In the genomic region with DNA sequence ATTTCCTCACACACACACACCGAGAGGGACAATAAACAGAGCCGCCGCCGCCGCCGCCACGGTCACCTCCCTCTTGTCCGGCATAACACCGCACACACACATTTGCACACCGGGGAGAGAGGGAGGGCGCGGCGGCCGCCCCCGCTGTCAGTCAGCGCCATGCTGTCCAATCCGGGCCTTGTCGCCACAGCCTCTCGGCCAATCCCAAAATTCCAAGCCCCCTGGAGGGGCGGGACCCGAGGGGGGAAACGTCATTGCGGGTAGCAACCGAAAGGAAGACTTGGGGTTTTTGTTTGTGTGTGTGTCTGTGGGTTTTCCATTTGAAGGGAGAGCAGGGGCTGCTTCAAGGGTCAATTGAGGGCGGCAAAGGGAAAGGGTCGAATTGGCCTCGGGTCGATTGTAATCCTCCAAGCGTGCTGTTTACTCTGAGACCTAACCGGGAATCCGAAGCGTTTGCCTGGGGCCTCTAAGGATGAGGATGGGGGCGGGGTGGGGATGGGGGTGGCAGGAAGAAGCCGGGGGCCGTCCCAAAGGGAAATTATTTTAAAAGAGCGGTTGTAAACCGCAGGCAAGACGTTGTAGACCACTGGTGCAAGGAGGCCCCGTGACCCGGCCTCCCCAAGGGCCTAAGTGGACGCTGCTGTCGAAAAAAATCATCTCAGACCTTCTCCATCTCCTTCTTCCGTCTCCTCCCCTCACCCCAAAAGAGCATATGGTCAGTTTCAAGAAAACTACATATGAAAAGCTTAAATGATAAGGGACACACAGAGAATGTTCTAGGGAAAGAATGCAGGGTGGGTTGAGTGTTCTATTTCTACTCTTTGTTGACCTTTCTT, we compare ENCODE assay signal across 1 cellular context.
TF ChIP-seq lines count a peak whose summit lies in the region.

A gene with protein sequence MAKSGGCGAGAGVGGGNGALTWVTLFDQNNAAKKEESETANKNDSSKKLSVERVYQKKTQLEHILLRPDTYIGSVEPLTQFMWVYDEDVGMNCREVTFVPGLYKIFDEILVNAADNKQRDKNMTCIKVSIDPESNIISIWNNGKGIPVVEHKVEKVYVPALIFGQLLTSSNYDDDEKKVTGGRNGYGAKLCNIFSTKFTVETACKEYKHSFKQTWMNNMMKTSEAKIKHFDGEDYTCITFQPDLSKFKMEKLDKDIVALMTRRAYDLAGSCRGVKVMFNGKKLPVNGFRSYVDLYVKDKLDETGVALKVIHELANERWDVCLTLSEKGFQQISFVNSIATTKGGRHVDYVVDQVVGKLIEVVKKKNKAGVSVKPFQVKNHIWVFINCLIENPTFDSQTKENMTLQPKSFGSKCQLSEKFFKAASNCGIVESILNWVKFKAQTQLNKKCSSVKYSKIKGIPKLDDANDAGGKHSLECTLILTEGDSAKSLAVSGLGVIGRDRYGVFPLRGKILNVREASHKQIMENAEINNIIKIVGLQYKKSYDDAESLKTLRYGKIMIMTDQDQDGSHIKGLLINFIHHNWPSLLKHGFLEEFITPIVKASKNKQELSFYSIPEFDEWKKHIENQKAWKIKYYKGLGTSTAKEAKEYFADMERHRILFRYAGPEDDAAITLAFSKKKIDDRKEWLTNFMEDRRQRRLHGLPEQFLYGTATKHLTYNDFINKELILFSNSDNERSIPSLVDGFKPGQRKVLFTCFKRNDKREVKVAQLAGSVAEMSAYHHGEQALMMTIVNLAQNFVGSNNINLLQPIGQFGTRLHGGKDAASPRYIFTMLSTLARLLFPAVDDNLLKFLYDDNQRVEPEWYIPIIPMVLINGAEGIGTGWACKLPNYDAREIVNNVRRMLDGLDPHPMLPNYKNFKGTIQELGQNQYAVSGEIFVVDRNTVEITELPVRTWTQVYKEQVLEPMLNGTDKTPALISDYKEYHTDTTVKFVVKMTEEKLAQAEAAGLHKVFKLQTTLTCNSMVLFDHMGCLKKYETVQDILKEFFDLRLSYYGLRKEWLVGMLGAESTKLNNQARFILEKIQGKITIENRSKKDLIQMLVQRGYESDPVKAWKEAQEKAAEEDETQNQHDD (N-terminal part only) (minus strand): TSS at position 98 of the 836 bp plus-strand sequence. CDS start 610 bp downstream, outside the sequence.

TF ChIP-seq in K562, 482 proteins besides CTCF, POLR2A, EP300 and RAD21 (continued from another document and continues in another):
- TF ChIP-seq, protein P1, sequence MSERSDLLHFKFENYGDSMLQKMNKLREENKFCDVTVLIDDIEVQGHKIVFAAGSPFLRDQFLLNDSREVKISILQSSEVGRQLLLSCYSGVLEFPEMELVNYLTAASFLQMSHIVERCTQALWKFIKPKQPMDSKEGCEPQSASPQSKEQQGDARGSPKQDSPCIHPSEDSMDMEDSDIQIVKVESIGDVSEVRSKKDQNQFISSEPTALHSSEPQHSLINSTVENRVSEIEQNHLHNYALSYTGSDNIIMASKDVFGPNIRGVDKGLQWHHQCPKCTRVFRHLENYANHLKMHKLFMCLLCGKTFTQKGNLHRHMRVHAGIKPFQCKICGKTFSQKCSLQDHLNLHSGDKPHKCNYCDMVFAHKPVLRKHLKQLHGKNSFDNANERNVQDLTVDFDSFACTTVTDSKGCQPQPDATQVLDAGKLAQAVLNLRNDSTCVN (CRISPR knock-in tag; IDR thresholded peaks at IDR 0.05) = peak; percentile 41; the same call in 1 of the 2 replicates
- no peak for TF ChIP-seq CC2D1A (IDR thresholded peaks at IDR 0.05)
- TF ChIP-seq, protein P2, sequence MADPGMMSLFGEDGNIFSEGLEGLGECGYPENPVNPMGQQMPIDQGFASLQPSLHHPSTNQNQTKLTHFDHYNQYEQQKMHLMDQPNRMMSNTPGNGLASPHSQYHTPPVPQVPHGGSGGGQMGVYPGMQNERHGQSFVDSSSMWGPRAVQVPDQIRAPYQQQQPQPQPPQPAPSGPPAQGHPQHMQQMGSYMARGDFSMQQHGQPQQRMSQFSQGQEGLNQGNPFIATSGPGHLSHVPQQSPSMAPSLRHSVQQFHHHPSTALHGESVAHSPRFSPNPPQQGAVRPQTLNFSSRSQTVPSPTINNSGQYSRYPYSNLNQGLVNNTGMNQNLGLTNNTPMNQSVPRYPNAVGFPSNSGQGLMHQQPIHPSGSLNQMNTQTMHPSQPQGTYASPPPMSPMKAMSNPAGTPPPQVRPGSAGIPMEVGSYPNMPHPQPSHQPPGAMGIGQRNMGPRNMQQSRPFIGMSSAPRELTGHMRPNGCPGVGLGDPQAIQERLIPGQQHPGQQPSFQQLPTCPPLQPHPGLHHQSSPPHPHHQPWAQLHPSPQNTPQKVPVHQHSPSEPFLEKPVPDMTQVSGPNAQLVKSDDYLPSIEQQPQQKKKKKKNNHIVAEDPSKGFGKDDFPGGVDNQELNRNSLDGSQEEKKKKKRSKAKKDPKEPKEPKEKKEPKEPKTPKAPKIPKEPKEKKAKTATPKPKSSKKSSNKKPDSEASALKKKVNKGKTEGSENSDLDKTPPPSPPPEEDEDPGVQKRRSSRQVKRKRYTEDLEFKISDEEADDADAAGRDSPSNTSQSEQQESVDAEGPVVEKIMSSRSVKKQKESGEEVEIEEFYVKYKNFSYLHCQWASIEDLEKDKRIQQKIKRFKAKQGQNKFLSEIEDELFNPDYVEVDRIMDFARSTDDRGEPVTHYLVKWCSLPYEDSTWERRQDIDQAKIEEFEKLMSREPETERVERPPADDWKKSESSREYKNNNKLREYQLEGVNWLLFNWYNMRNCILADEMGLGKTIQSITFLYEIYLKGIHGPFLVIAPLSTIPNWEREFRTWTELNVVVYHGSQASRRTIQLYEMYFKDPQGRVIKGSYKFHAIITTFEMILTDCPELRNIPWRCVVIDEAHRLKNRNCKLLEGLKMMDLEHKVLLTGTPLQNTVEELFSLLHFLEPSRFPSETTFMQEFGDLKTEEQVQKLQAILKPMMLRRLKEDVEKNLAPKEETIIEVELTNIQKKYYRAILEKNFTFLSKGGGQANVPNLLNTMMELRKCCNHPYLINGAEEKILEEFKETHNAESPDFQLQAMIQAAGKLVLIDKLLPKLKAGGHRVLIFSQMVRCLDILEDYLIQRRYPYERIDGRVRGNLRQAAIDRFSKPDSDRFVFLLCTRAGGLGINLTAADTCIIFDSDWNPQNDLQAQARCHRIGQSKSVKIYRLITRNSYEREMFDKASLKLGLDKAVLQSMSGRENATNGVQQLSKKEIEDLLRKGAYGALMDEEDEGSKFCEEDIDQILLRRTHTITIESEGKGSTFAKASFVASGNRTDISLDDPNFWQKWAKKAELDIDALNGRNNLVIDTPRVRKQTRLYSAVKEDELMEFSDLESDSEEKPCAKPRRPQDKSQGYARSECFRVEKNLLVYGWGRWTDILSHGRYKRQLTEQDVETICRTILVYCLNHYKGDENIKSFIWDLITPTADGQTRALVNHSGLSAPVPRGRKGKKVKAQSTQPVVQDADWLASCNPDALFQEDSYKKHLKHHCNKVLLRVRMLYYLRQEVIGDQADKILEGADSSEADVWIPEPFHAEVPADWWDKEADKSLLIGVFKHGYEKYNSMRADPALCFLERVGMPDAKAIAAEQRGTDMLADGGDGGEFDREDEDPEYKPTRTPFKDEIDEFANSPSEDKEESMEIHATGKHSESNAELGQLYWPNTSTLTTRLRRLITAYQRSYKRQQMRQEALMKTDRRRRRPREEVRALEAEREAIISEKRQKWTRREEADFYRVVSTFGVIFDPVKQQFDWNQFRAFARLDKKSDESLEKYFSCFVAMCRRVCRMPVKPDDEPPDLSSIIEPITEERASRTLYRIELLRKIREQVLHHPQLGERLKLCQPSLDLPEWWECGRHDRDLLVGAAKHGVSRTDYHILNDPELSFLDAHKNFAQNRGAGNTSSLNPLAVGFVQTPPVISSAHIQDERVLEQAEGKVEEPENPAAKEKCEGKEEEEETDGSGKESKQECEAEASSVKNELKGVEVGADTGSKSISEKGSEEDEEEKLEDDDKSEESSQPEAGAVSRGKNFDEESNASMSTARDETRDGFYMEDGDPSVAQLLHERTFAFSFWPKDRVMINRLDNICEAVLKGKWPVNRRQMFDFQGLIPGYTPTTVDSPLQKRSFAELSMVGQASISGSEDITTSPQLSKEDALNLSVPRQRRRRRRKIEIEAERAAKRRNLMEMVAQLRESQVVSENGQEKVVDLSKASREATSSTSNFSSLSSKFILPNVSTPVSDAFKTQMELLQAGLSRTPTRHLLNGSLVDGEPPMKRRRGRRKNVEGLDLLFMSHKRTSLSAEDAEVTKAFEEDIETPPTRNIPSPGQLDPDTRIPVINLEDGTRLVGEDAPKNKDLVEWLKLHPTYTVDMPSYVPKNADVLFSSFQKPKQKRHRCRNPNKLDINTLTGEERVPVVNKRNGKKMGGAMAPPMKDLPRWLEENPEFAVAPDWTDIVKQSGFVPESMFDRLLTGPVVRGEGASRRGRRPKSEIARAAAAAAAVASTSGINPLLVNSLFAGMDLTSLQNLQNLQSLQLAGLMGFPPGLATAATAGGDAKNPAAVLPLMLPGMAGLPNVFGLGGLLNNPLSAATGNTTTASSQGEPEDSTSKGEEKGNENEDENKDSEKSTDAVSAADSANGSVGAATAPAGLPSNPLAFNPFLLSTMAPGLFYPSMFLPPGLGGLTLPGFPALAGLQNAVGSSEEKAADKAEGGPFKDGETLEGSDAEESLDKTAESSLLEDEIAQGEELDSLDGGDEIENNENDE (IDR thresholded peaks at IDR 0.05; ENCODE audit: low read depth, low read length) = no peak
- TF ChIP-seq, protein P3, sequence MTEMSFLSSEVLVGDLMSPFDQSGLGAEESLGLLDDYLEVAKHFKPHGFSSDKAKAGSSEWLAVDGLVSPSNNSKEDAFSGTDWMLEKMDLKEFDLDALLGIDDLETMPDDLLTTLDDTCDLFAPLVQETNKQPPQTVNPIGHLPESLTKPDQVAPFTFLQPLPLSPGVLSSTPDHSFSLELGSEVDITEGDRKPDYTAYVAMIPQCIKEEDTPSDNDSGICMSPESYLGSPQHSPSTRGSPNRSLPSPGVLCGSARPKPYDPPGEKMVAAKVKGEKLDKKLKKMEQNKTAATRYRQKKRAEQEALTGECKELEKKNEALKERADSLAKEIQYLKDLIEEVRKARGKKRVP (CRISPR knock-in tag; IDR thresholded peaks at IDR 0.05) = no peak
- TF ChIP-seq PML (IDR thresholded peaks at IDR 0.05; ENCODE audit: low read length) = peak; percentile 70
- TF ChIP-seq NR2C1 (IDR thresholded peaks at IDR 0.05) = no peak
- no peak for TF ChIP-seq NR2C1 (tag; IDR thresholded peaks at IDR 0.05)
- TF ChIP-seq IRF2 (CRISPR knock-in tag; IDR thresholded peaks at IDR 0.05) = no peak
- TF ChIP-seq, protein P4, sequence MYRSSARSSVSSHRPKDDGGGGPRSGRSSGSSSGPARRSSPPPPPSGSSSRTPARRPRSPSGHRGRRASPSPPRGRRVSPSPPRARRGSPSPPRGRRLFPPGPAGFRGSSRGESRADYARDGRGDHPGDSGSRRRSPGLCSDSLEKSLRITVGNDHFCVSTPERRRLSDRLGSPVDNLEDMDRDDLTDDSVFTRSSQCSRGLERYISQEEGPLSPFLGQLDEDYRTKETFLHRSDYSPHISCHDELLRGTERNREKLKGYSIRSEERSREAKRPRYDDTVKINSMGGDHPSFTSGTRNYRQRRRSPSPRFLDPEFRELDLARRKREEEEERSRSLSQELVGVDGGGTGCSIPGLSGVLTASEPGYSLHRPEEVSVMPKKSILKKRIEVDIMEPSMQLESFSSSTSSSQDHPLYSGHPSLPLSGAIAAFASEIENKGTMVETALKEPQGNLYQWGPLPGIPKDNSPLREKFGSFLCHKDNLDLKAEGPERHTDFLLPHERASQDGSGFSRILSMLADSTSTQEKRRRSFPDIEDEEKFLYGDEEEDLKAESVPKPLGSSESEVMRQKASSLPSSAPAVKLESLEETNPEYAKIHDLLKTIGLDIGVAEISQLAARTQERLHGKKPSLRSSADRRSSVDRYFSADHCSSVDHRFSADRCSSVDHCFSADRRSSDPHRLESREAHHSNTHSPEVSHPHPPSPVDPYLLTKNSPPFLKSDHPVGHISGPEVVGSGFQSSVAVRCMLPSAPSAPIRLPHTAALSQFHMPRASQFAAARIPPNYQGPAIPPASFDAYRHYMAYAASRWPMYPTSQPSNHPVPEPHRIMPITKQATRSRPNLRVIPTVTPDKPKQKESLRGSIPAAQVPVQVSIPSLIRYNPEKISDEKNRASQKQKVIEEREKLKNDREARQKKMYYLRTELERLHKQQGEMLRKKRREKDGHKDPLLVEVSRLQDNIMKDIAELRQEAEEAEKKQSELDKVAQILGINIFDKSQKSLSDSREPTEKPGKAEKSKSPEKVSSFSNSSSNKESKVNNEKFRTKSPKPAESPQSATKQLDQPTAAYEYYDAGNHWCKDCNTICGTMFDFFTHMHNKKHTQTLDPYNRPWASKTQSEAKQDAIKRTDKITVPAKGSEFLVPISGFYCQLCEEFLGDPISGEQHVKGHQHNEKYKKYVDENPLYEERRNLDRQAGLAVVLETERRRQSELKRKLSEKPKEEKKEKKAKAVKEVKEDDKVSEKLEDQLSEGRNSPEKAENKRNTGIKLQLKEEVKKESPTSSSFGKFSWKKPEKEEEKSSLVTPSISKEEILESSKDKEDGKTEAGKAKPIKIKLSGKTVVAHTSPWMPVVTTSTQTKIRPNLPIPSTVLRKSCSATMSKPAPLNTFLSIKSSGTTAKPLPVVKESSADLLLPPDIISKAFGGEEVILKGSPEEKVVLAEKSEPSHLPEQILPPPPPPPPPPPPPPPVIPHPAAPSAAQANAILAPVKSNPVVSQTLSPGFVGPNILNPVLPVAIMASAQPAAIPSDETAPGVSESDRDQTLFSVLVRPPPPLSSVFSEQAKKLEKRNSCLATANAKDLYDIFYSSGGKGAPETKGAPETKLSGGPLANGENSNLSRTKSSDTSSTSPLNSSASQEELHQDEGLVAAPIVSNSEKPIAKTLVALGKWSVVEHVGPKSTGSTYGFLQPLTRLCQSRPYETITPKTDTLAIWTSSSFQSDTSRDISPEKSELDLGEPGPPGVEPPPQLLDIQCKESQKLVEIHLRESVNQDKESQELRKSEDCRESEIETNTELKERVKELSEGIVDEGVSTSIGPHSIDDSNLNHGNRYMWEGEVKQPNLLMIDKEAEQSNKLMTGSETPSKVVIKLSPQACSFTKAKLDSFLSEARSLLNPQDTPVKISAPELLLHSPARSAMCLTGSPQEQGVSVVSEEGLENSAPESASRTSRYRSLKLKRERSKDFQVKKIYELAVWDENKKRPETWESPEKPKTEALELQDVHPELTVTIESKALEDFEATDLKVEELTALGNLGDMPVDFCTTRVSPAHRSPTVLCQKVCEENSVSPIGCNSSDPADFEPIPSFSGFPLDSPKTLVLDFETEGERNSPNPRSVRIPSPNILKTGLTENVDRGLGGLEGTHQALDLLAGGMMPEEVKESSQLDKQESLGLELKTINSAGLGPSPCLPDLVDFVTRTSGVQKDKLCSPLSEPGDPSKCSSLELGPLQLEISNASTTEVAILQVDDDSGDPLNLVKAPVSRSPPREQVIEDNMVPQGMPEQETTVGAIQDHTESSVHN (IDR thresholded peaks at IDR 0.05; ENCODE audit: borderline replicate concordance in 1 of 2, low read depth in 1 of 2) = no peak
- no peak for TF ChIP-seq SMARCC2 (IDR thresholded peaks at IDR 0.05; ENCODE audit: low read depth)
- TF ChIP-seq BRD9 (IDR thresholded peaks at IDR 0.05; ENCODE audit: low read depth, partially characterized antibody) = no peak
- no peak for TF ChIP-seq CBX3 (IDR thresholded peaks at IDR 0.05; ENCODE audit: borderline replicate concordance in 1 of 2, low read length in 2 of 2)
- TF ChIP-seq DIDO1 (tag; IDR thresholded peaks at IDR 0.05; ENCODE audit: low read depth) = no peak
- TF ChIP-seq, protein P5, sequence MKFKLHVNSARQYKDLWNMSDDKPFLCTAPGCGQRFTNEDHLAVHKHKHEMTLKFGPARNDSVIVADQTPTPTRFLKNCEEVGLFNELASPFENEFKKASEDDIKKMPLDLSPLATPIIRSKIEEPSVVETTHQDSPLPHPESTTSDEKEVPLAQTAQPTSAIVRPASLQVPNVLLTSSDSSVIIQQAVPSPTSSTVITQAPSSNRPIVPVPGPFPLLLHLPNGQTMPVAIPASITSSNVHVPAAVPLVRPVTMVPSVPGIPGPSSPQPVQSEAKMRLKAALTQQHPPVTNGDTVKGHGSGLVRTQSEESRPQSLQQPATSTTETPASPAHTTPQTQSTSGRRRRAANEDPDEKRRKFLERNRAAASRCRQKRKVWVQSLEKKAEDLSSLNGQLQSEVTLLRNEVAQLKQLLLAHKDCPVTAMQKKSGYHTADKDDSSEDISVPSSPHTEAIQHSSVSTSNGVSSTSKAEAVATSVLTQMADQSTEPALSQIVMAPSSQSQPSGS (CRISPR knock-in tag; IDR thresholded peaks at IDR 0.05) = no peak
- TF ChIP-seq EZH2 (IDR thresholded peaks at IDR 0.05; ENCODE audit: borderline replicate concordance, low read depth, low read length) = no peak
- TF ChIP-seq SP2 (IDR thresholded peaks at IDR 0.05; ENCODE audit: extremely low read depth, low read depth, low read length, poor library complexity, severe bottlenecking) = peak; percentile 76
- no peak for TF ChIP-seq CBX5 (IDR thresholded peaks at IDR 0.05; ENCODE audit: borderline replicate concordance, low read depth)
